Comparison of ENCODE assay signal across 16 cellular contexts in genomic region chr2:233838726-233839446, GRCh38. TPM values are rescaled to one million over a fixed set of nuclear protein-coding genes. Genes with fewer than 3 reads are reported as not detected.
DNase-seq lines count a peak whose midpoint lies in the region; ATAC-seq and TF ChIP-seq lines count a peak whose summit lies in the region.
"Had no signal": no experiment of that assay in that cellular context is flagged by ENCODE, and none has a peak within 500 bp of the region (broad histone marks: within the 10 kb centered on the region; RNA-seq: fewer than 3 reads in every experiment).

No MANE protein-coding gene starts in this region.

- CTCF ChIA-PET in activated CD4-positive, alpha-beta memory T cell treated with anti-CD3 and anti-CD28 coated beads, Interleukin-2, amount 10 ng/mL, durations not matched to agents 7 days and 5 days (lab: Charles Lee) = interaction anchor here (0.8 to 1.6 kb wide), 2 partner anchors 19 to 25 kb away, joined by 3 read pairs; no protein-coding TSS in a partner anchor
- CTCF ChIA-PET in activated CD4-positive, alpha-beta memory T cell treated with anti-CD3 and anti-CD28 coated beads for 36 hours (lab: Charles Lee) = interaction anchor here (5.7 kb wide), 1 partner anchor 19 kb away, joined by 26 read pairs; no protein-coding TSS in a partner anchor
- CTCF ChIA-PET in IMR-90 (lab: Yijun Ruan, JAX) = interaction anchor here (1.2 kb wide), 1 partner anchor 18 kb away, joined by 4 read pairs; no protein-coding TSS in a partner anchor

- 0 out of 2 replicates have a peak overlapping the region, but pooled peaks have one; percentile 48 for H4K5ac ChIP-seq in IMR-90 (ENCODE audit: low read depth, low read length)

- POLR2A ChIA-PET in activated CD4-positive, alpha-beta memory T cell treated with anti-CD3 and anti-CD28 coated beads, Interleukin-2, amount 10 ng/mL, durations not matched to agents 7 days and 5 days (lab: Charles Lee) = interaction anchor here (0.8 to 2.7 kb wide), 3 partner anchors 12 to 1288 kb away, joined by 3 to 12 read pairs (median 4); partner anchors contain the start of gene EIF4E2
- POLR2A ChIA-PET in activated CD4-positive, alpha-beta memory T cell treated with anti-CD3 and anti-CD28 coated beads for 36 hours (lab: Charles Lee) = no interaction called here
- POLR2A ChIA-PET in IMR-90 (lab: Charles Lee; ENCODE audit: unreplicated experiment) = no interaction called here

- H3K4me2 ChIP-seq in IMR-90 (ENCODE audit: low read depth, low read length) = no peak overlapping the region

- dilution Hi-C loops in IMR-90 (cut with HindIII; ENCODE audit: low sequenced_read_pairs, unreplicated experiment) = no loop called here

- no peak overlapping the region for H2BK20ac ChIP-seq in IMR-90 (ENCODE audit: low read depth, low read length)

- no peak overlapping the region for H2AK5ac ChIP-seq in IMR-90 (ENCODE audit: low read depth, low read length)

- H2AFZ ChIP-seq in IMR-90 (replicated peaks; ENCODE audit: low read length, poor library complexity) = peak overlapping the region; percentile 40

- H2AK9ac ChIP-seq in IMR-90 (replicated peaks; ENCODE audit: low read depth, low read length, poor library complexity) = no peak overlapping the region

- H3K23ac ChIP-seq in IMR-90 (ENCODE audit: low read depth, low read length) = no peak overlapping the region

- no peaks in the 10 kb centered on the region for H3K27me3 Mint-ChIP-seq in activated CD4-positive, alpha-beta memory T cell treated with anti-CD3 and anti-CD28 coated beads, Interleukin-2, amount 10 ng/mL, durations not matched to agents 7 days and 5 days
- H3K27me3 Mint-ChIP-seq in activated CD4-positive, alpha-beta memory T cell treated with anti-CD3 and anti-CD28 coated beads for 36 hours = no peaks in the 10 kb centered on the region
- H3K27me3 Mint-ChIP-seq: naive thymus-derived CD8-positive, alpha-beta T cell had no signal

- DNase-seq in activated CD4-positive, alpha-beta memory T cell treated with anti-CD3 and anti-CD28 coated beads, Interleukin-2, amount 10 ng/mL, durations not matched to agents 7 days and 5 days = peak; percentile 15
- DNase-seq in activated CD4-positive, alpha-beta memory T cell treated with anti-CD3 and anti-CD28 coated beads for 36 hours = no peak
- DNase-seq in IMR-90 = no peak
- peak; percentile 64 for DNase-seq in coronary artery (ENCODE audit: low spot score)
- no peak for DNase-seq in stimulated activated naive CD8-positive, alpha-beta T cell treated with anti-CD3 and anti-CD28 coated beads, Interleukin-15, Interleukin-2, amounts not matched to agents 100 U/mL and 50 U/mL, for 24 hours
- DNase-seq in NCI-H524 (lab: John Stamatoyannopoulos, UW) = no peak
- DNase-seq in SHP77 treated with DMSO at 0.1 percent for 48 hours (lab: John Stamatoyannopoulos, UW) = no peak
- DNase-seq: Caco-2, GF-D8, NCI-H774 had no signal

- TF ChIP-seq RAD21 in IMR-90 (IDR thresholded peaks at IDR 0.05; ENCODE audit: low read length) = no peak

- intact Hi-C loops in activated CD4-positive, alpha-beta memory T cell treated with anti-CD3 and anti-CD28 coated beads for 36 hours (cut with micrococcal nuclease) = no loop called here
- intact Hi-C loops in IMR-90 (cut with micrococcal nuclease) = no loop called here

- H3K4me3 ChIP-seq in IMR-90 (ENCODE audit: insufficient read depth, low read depth, low read length) = no peak overlapping the region
- no peak overlapping the region for H3K4me3 ChIP-seq in coronary artery
- H3K4me3 ChIP-seq: gastroesophageal sphincter, lung had no signal

- H3K4me1 Mint-ChIP-seq in activated CD4-positive, alpha-beta memory T cell treated with anti-CD3 and anti-CD28 coated beads, Interleukin-2, amount 10 ng/mL, durations not matched to agents 7 days and 5 days = peaks cover 59% of the 10 kb centered on the region
- peaks cover 10% of the 10 kb centered on the region for H3K4me1 Mint-ChIP-seq in activated CD4-positive, alpha-beta memory T cell treated with anti-CD3 and anti-CD28 coated beads for 36 hours (ENCODE audit: low read depth)
- H3K4me1 Mint-ChIP-seq: naive thymus-derived CD8-positive, alpha-beta T cell had no signal

- BruUV-seq in IMR-90 (replicated peaks; lab: Mats Ljungman, UMichigan) = no TSS peak

- no peak overlapping the region for H3K4ac ChIP-seq in IMR-90 (ENCODE audit: low read depth, low read length)

- no peak overlapping the region for H2BK5ac ChIP-seq in IMR-90 (ENCODE audit: low read depth, low read length, poor library complexity, severe bottlenecking)

- no peaks in the 10 kb centered on the region for H3K9me3 Mint-ChIP-seq in activated CD4-positive, alpha-beta memory T cell treated with anti-CD3 and anti-CD28 coated beads, Interleukin-2, amount 10 ng/mL, durations not matched to agents 7 days and 5 days
- H3K9me3 Mint-ChIP-seq in activated CD4-positive, alpha-beta memory T cell treated with anti-CD3 and anti-CD28 coated beads for 36 hours = no peaks in the 10 kb centered on the region
- H3K9me3 Mint-ChIP-seq: naive thymus-derived CD8-positive, alpha-beta T cell had no signal

- H3K9me1 ChIP-seq in IMR-90 (ENCODE audit: insufficient read depth, low read length) = peaks cover 7% of the 10 kb centered on the region

- H3K27ac ChIP-seq in IMR-90 (ENCODE audit: insufficient read depth, low read length) (no peak overlapping the region), coronary artery (no peak overlapping the region)
- H3K27ac ChIP-seq: gastroesophageal sphincter had no signal

- H3K56ac ChIP-seq in IMR-90 (ENCODE audit: extremely low read depth, insufficient read depth, low read length) = no peak overlapping the region

- no peak overlapping the region for H4K91ac ChIP-seq in IMR-90 (ENCODE audit: insufficient read depth, low read depth, low read length)

- 87% methylated on average over 7 of the region's 12 CpGs; no CpG with 5 or more reads in 1 of the 2 experiments for WGBS in IMR-90 (ENCODE audit: extremely low coverage in 2 of 2, insufficient read length in 1 of 2), 2 experiments

- peaks cover 99% of the 10 kb centered on the region for H3K36me3 Mint-ChIP-seq in activated CD4-positive, alpha-beta memory T cell treated with anti-CD3 and anti-CD28 coated beads, Interleukin-2, amount 10 ng/mL, durations not matched to agents 7 days and 5 days (ENCODE audit: low read depth)
- H3K36me3 Mint-ChIP-seq in activated CD4-positive, alpha-beta memory T cell treated with anti-CD3 and anti-CD28 coated beads for 36 hours = peaks cover 94% of the 10 kb centered on the region
- H3K36me3 Mint-ChIP-seq: naive thymus-derived CD8-positive, alpha-beta T cell had no signal

- ATAC-seq in IMR-90 (ENCODE audit: low read depth) (no peak; the same call in 1 of the 2 replicates), GM21526 (IDR thresholded peaks at IDR 0.05; ENCODE audit: low FRiP score, unreplicated experiment) (no peak)
- ATAC-seq in stimulated activated naive CD8-positive, alpha-beta T cell treated with anti-CD3 and anti-CD28 coated beads, Interleukin-15, Interleukin-2, amounts not matched to agents 100 U/mL and 50 U/mL, for 24 hours = peak; percentile 26
- ATAC-seq: gastroesophageal sphincter; HCT116; naive thymus-derived CD8-positive, alpha-beta T cell had no signal

- H3K27ac Mint-ChIP-seq in activated CD4-positive, alpha-beta memory T cell treated with anti-CD3 and anti-CD28 coated beads, Interleukin-2, amount 10 ng/mL, durations not matched to agents 7 days and 5 days = peak overlapping the region; percentile 29
- H3K27ac Mint-ChIP-seq in activated CD4-positive, alpha-beta memory T cell treated with anti-CD3 and anti-CD28 coated beads for 36 hours = no peak overlapping the region

- H2BK120ac ChIP-seq in IMR-90 (ENCODE audit: low read depth, low read length) = no peak overlapping the region

- peaks cover 15% of the 10 kb centered on the region for H3K36me3 ChIP-seq in IMR-90 (ENCODE audit: control insufficient read depth, insufficient read depth, low read length)
- H3K36me3 ChIP-seq: gastroesophageal sphincter had no signal

- no peak overlapping the region for H2BK15ac ChIP-seq in IMR-90 (ENCODE audit: low read depth, low read length)

- no peaks in the 10 kb centered on the region for H3K27me3 ChIP-seq in IMR-90 (ENCODE audit: control insufficient read depth, insufficient read depth, low read length)
- H3K27me3 ChIP-seq: gastroesophageal sphincter had no signal

- no peak overlapping the region for H3K4me3 Mint-ChIP-seq in activated CD4-positive, alpha-beta memory T cell treated with anti-CD3 and anti-CD28 coated beads, Interleukin-2, amount 10 ng/mL, durations not matched to agents 7 days and 5 days
- no peak overlapping the region for H3K4me3 Mint-ChIP-seq in activated CD4-positive, alpha-beta memory T cell treated with anti-CD3 and anti-CD28 coated beads for 36 hours
- H3K4me3 Mint-ChIP-seq: naive thymus-derived CD8-positive, alpha-beta T cell had no signal

- peak overlapping the region in 1 of 2 experiments; percentile 50; a peak in 1 of 4 replicates for H4K8ac ChIP-seq in IMR-90 (ENCODE audit: low read depth in 2 of 2, low read length in 2 of 2)

- H3K9me3 ChIP-seq in IMR-90 (ENCODE audit: control insufficient read depth, insufficient read depth, low read length) = no peaks in the 10 kb centered on the region
- H3K9me3 ChIP-seq: Caco-2, gastroesophageal sphincter had no signal

- peaks cover 52 to 66% of the 10 kb centered on the region in 2 experiments for H3K79me1 ChIP-seq in IMR-90 (ENCODE audit: low read depth in 1 of 2, low read length in 2 of 2)

- 0 out of 2 replicates have a peak overlapping the region, but pooled peaks have one; percentile 21 for H3K14ac ChIP-seq in IMR-90 (replicated peaks; ENCODE audit: low read depth, low read length)

- in situ Hi-C loops in IMR-90 (cut with MboI; ENCODE audit: low sequenced_read_pairs) = loop anchor here (25.0 kb wide), 1 partner anchor 377 kb away; no protein-coding TSS in a partner anchor

- H4K20me1 ChIP-seq in IMR-90 (ENCODE audit: insufficient read depth, low read length) = peaks cover 24% of the 10 kb centered on the region

- no peak for TF ChIP-seq POLR2A in IMR-90 (IDR thresholded peaks at IDR 0.05; ENCODE audit: low read depth, low read length)

- H3K4me1 ChIP-seq in IMR-90 (ENCODE audit: control insufficient read depth, insufficient read depth, low read length) = peaks cover 2% of the 10 kb centered on the region; the same call in 1 of the 2 replicates
- H3K4me1 ChIP-seq: Caco-2, gastroesophageal sphincter had no signal

- no peak overlapping the region for H3K9ac ChIP-seq in IMR-90 (ENCODE audit: low read depth, low read length)

- TF ChIP-seq CTCF in IMR-90 (conservative IDR thresholded peaks at IDR 0.05; ENCODE audit: low read depth, low read length) (no peak), coronary artery (IDR thresholded peaks at IDR 0.05) (no peak)

- H3K18ac ChIP-seq in IMR-90 (ENCODE audit: low read depth, low read length) = no peak overlapping the region

TF ChIP-seq in IMR-90, 13 proteins besides CTCF, POLR2A, EP300 and RAD21 (continues in another document):
- no peak for TF ChIP-seq CHD1 (IDR thresholded peaks at IDR 0.05; ENCODE audit: low read depth, low read length)

RNA-seq across cellular contexts. Expression of gene HJURP, which starts 15.4 kb away (rescaled TPM):
- total RNA-seq in activated CD4-positive, alpha-beta memory T cell treated with anti-CD3 and anti-CD28 coated beads, Interleukin-2, amount 10 ng/mL, durations not matched to agents 7 days and 5 days = 100 to 1,000 TPM; 126 to 129 TPM
- total RNA-seq in activated CD4-positive, alpha-beta memory T cell treated with anti-CD3 and anti-CD28 coated beads for 36 hours = 100 to 1,000 TPM in 1 of 2 experiments, 10 to 100 TPM in 1; 98.4 to 102 TPM
- total RNA-seq in IMR-90 (2012; rRNA removed) = 22.6 and 24.2 TPM in 2 replicates
- polyA plus RNA-seq in IMR-90 (2012; rRNA removed) = 26.5 and 27.1 TPM in 2 replicates
- polyA plus RNA-seq in IMR-90 (2012; cell fraction: cytosol; rRNA removed) = 10.1 and 24.7 TPM in 2 replicates
- 45.6 and 52.0 TPM in 2 replicates for polyA plus RNA-seq in IMR-90 (2012; cell fraction: nucleus; rRNA removed; ENCODE audit: low replicate concordance)
- total RNA-seq: naive thymus-derived CD8-positive, alpha-beta T cell had no signal
- polyA plus RNA-seq: aorta; naive thymus-derived CD8-positive, alpha-beta T cell had no signal

Comparison
In these comparisons a context has a peak if more than half of its experiments do, and no peak if none do; other contexts are left out.
1. DNase-seq: peak in activated CD4-positive, alpha-beta memory T cell treated with anti-CD3 and anti-CD28 coated beads, Interleukin-2, amount 10 ng/mL, durations not matched to agents 7 days and 5 days (single experiment) and coronary artery (single experiment); none in activated CD4-positive, alpha-beta memory T cell treated with anti-CD3 and anti-CD28 coated beads for 36 hours (single experiment), IMR-90 (single experiment), stimulated activated naive CD8-positive, alpha-beta T cell treated with anti-CD3 and anti-CD28 coated beads, Interleukin-15, Interleukin-2, amounts not matched to agents 100 U/mL and 50 U/mL, for 24 hours (single experiment), NCI-H524 (0 of 2) and SHP77 treated with DMSO at 0.1 percent for 48 hours (single experiment).